ENCODE assay signal across 35 cellular contexts in the genomic region with DNA sequence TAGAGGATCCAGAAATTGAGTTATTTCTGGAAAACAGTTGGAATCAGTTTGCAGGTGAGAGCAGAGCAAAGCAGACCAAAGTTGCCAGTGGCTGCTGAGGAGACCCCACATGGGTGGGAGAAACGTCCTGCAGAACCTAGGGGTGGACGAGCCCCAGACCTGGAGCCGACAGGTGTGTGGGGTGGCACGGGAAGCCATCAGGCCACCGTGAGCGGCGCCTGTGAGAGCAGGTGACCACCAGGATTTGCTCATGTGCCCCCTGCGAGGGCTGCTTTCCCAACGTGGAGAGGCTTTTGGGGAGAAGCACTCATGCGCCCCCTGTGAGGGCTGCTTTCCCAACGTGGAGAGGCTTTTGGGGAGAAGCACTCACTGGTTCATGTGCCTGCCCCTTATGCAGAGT.
"Had no signal": no experiment of that assay in that cellular context is flagged by ENCODE, and none has a peak within 500 bp of the region (broad histone marks: within the 10 kb centered on the region; RNA-seq: fewer than 3 reads in every experiment).

No MANE protein-coding gene starts in this region.

- H3K9ac ChIP-seq: KMS-11 had no signal

- H3K36me3 ChIP-seq: MG63 had no signal

- H3K4me2 ChIP-seq: KMS-11 had no signal

- H3K9me3 ChIP-seq: MG63 had no signal

- DNase-seq: Karpas-422, Kasumi-1, KBM-7, KG1, MG63, MM.1S, MV-4-11, NCI-H1048, NCI-H1092, NCI-H1092 treated with DMSO at 0.1 percent for 48 hours, NCI-H1105, NCI-H1105 treated with DMSO at 0.1 percent for 48 hours, NCI-H1417, NCI-H1417 treated with DMSO at 0.1 percent for 48 hours, NCI-H1436, NCI-H1436 treated with DMSO at 0.1 percent for 48 hours, NCI-H146, NCI-H1694, NCI-H1694 treated with DMSO at 0.1 percent for 48 hours, NCI-H187, NCI-H187 treated with DMSO at 0.1 percent for 48 hours, NCI-H1930, NCI-H2029, NCI-H2029 treated with DMSO at 0.1 percent for 48 hours, NCI-H2081, NCI-H2081 treated with DMSO at 0.1 percent for 48 hours, NCI-H2107, NCI-H2171, NCI-H2171 treated with DMSO at 0.1 percent for 48 hours, NCI-H2227 treated with DMSO at 0.1 percent for 48 hours, NCI-H226, NCI-H345, NCI-H446, NCI-H446 treated with DMSO at 0.1 percent for 48 hours had no signal

- H3K27ac ChIP-seq: KMS-11 had no signal

- H3K27me3 ChIP-seq: MG63 had no signal

- H3K4me3 ChIP-seq: MG63 had no signal
